ENCODE assay signal across 8 cellular contexts in genomic region chr20:62808211-62808865, GRCh38. TPM values are rescaled to one million over a fixed set of nuclear protein-coding genes. Genes with fewer than 3 reads are reported as not detected.
A peak's percentile ranks its signal among the peaks of the same experiment; 100 is the strongest.
DNase-seq lines count a peak whose midpoint lies in the region; ATAC-seq lines count a peak whose summit lies in the region.

No MANE protein-coding gene starts in this region.

- no peak overlapping the region for H3K27ac Mint-ChIP-seq in activated CD4-positive, alpha-beta memory T cell treated with anti-CD3 and anti-CD28 coated beads for 36 hours

- no peak overlapping the region for H3K4me3 Mint-ChIP-seq in activated CD4-positive, alpha-beta memory T cell treated with anti-CD3 and anti-CD28 coated beads for 36 hours

- intact Hi-C loops in activated CD4-positive, alpha-beta memory T cell treated with anti-CD3 and anti-CD28 coated beads for 36 hours (cut with micrococcal nuclease) = no loop called here

- H3K27me3 Mint-ChIP-seq in activated CD4-positive, alpha-beta memory T cell treated with anti-CD3 and anti-CD28 coated beads for 36 hours = no peaks in the 10 kb centered on the region

- H3K4me1 Mint-ChIP-seq in activated CD4-positive, alpha-beta memory T cell treated with anti-CD3 and anti-CD28 coated beads for 36 hours (ENCODE audit: low read depth) = peaks cover 24% of the 10 kb centered on the region

- no peak for ATAC-seq in HG02973 (IDR thresholded peaks at IDR 0.05; ENCODE audit: unreplicated experiment)

- CTCF ChIA-PET in activated CD4-positive, alpha-beta memory T cell treated with anti-CD3 and anti-CD28 coated beads for 36 hours (lab: Charles Lee) = interaction anchor here (0.6 to 2.5 kb wide), 31 partner anchors 8 to 508 kb away, joined by 3 to 11 read pairs (median 3); partner anchors contain the start of genes COL9A3, GID8, MRGBP and SLCO4A1

- DNase-seq in NCI-H748 (lab: John Stamatoyannopoulos, UW; ENCODE audit: unreplicated experiment) (peak; percentile 41), NCI-H748 treated with DMSO at 0.1 percent for 48 hours (lab: John Stamatoyannopoulos, UW) (no peak), NCI-H226 (peak; percentile 34), ecto neural progenitor cell (ENCODE audit: low spot score) (peak; percentile 87), midbrain (lab: John Stamatoyannopoulos, UW) (peak; percentile 67)
- DNase-seq in activated CD4-positive, alpha-beta memory T cell treated with anti-CD3 and anti-CD28 coated beads for 36 hours = peak; percentile 80
- DNase-seq in stimulated activated CD8-positive, alpha-beta memory T cell treated with anti-CD3 and anti-CD28 coated beads, Interleukin-7, amount 100 ng/mL, for 4 hours (ENCODE audit: low read depth in 2 of 2) = peak; percentile 52

- no peaks in the 10 kb centered on the region for H3K9me3 Mint-ChIP-seq in activated CD4-positive, alpha-beta memory T cell treated with anti-CD3 and anti-CD28 coated beads for 36 hours

- H3K36me3 Mint-ChIP-seq in activated CD4-positive, alpha-beta memory T cell treated with anti-CD3 and anti-CD28 coated beads for 36 hours = peaks cover 19% of the 10 kb centered on the region

- POLR2A ChIA-PET in activated CD4-positive, alpha-beta memory T cell treated with anti-CD3 and anti-CD28 coated beads for 36 hours (lab: Charles Lee) = interaction anchor here (1.3 kb wide), 1 partner anchor 165 kb away, joined by 3 read pairs; no protein-coding TSS in a partner anchor

RNA-seq across cellular contexts. Expression of gene OGFR, which starts 3.7 kb away (rescaled TPM):
- 10 to 100 TPM; 35.0 to 39.0 TPM for total RNA-seq in activated CD4-positive, alpha-beta memory T cell treated with anti-CD3 and anti-CD28 coated beads for 36 hours

RNA-seq across cellular contexts. Expression of gene COL9A3, which starts 8.5 kb away (rescaled TPM):
- not detected for total RNA-seq in activated CD4-positive, alpha-beta memory T cell treated with anti-CD3 and anti-CD28 coated beads for 36 hours

RNA-seq across cellular contexts. Expression of gene MRGBP, which starts 12.1 kb away (rescaled TPM):
- 10 to 100 TPM; 10.6 to 10.8 TPM for total RNA-seq in activated CD4-positive, alpha-beta memory T cell treated with anti-CD3 and anti-CD28 coated beads for 36 hours

RNA-seq across cellular contexts. Expression of gene TCFL5, which starts 53.3 kb away (rescaled TPM):
- total RNA-seq in activated CD4-positive, alpha-beta memory T cell treated with anti-CD3 and anti-CD28 coated beads for 36 hours = 1 to 10 TPM; 4.7 to 5.0 TPM
